Comparison of ENCODE assay signal across 23 cellular contexts in the genomic region with DNA sequence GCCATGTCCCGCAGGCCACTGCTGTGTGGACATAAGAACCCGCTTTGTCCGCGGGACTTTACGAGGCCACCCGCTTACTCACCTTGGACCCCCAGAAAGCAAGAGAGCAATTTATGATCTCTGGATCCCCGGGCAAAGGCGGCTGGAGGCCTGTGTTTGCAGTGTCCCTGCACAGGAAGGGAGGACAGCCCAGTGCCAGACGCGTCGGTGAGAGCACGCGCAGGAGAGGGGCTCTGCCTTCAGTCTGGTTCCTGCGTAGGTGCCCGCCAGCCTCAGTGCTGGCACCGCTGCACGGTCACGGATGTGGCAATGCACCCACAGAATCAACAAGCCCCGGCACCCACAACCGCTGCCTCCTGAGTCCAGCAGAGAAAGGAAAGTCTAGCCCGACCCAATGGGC.
DNase-seq lines count a peak whose midpoint lies in the region; FAIRE-seq and TF ChIP-seq lines count a peak whose summit lies in the region.
"Had no signal": no experiment of that assay in that cellular context is flagged by ENCODE, and none has a peak within 500 bp of the region (broad histone marks: within the 10 kb centered on the region; RNA-seq: fewer than 3 reads in every experiment).

No MANE protein-coding gene starts in this region.

- H3K27me3 Mint-ChIP-seq in astrocyte (ENCODE audit: low read depth, unreplicated experiment), result peaks cover 21% of the 10 kb centered on the region
- H3K27me3 Mint-ChIP-seq in activated CD4-positive, alpha-beta memory T cell treated with anti-CD3 and anti-CD28 coated beads, Interleukin-2, amount 10 ng/mL, durations not matched to agents 7 days and 5 days, result peaks cover 17% of the 10 kb centered on the region

- peaks cover 3% of the 10 kb centered on the region for H3K36me3 Mint-ChIP-seq in astrocyte (ENCODE audit: low read depth, unreplicated experiment)
- no peaks in the 10 kb centered on the region for H3K36me3 Mint-ChIP-seq in activated CD4-positive, alpha-beta memory T cell treated with anti-CD3 and anti-CD28 coated beads, Interleukin-2, amount 10 ng/mL, durations not matched to agents 7 days and 5 days (ENCODE audit: low read depth)
- H3K36me3 Mint-ChIP-seq: CD14-positive monocyte; CD8-positive, alpha-beta memory T cell had no signal

- no peak overlapping the region for H3K27ac Mint-ChIP-seq in astrocyte (ENCODE audit: unreplicated experiment)
- no peak overlapping the region for H3K27ac Mint-ChIP-seq in activated CD4-positive, alpha-beta memory T cell treated with anti-CD3 and anti-CD28 coated beads, Interleukin-2, amount 10 ng/mL, durations not matched to agents 7 days and 5 days
- H3K27ac Mint-ChIP-seq: B cell; CD14-positive monocyte; CD8-positive, alpha-beta memory T cell had no signal

- H3K27ac ChIP-seq in astrocyte (ENCODE audit: low read depth, low read length) (no peak overlapping the region), kidney (ENCODE audit: low read depth in 2 of 2, low read length in 2 of 2) (peak overlapping the region; percentile 40 to 67), osteoblast (ENCODE audit: low read depth, low read length) (no peak overlapping the region)
- H3K27ac ChIP-seq: RWPE1 had no signal

- no peaks in the 10 kb centered on the region for H3K9me3 Mint-ChIP-seq in astrocyte (ENCODE audit: unreplicated experiment)
- H3K9me3 Mint-ChIP-seq in activated CD4-positive, alpha-beta memory T cell treated with anti-CD3 and anti-CD28 coated beads, Interleukin-2, amount 10 ng/mL, durations not matched to agents 7 days and 5 days, result no peaks in the 10 kb centered on the region
- H3K9me3 Mint-ChIP-seq: CD8-positive, alpha-beta memory T cell had no signal

- H3K9ac ChIP-seq in astrocyte (ENCODE audit: low read length) (peak overlapping the region; percentile 50), kidney (ENCODE audit: low read length in 2 of 2) (no peak overlapping the region)

- H3K27me3 ChIP-seq in astrocyte (ENCODE audit: insufficient read depth, low read length), result no peaks in the 10 kb centered on the region
- H3K27me3 ChIP-seq in osteoblast (ENCODE audit: insufficient read depth, low read length), result no peaks in the 10 kb centered on the region

- H4K20me1 ChIP-seq in astrocyte (ENCODE audit: insufficient read depth, low read length) (no peaks in the 10 kb centered on the region), osteoblast (ENCODE audit: insufficient read depth, low read length) (no peaks in the 10 kb centered on the region)

- H3K79me2 ChIP-seq in astrocyte (ENCODE audit: insufficient read depth, low read length) (no peaks in the 10 kb centered on the region), osteoblast (ENCODE audit: insufficient read depth, low read length) (no peaks in the 10 kb centered on the region)

- H3K9me3 ChIP-seq in astrocyte (ENCODE audit: insufficient read depth, low read depth, low read length), result no peaks in the 10 kb centered on the region
- H3K9me3 ChIP-seq in kidney (ENCODE audit: control insufficient read depth in 1 of 2, low read length in 2 of 2), result no peaks in the 10 kb centered on the region
- H3K9me3 ChIP-seq in osteoblast (ENCODE audit: low read depth, low read length), result no peaks in the 10 kb centered on the region

- DNase-seq in astrocyte (ENCODE audit: low read depth) (no peak), kidney (no peak), osteoblast (ENCODE audit: insufficient read length, low spot score, missing footprints) (no peak), NCI-H1436 (lab: John Stamatoyannopoulos, UW) (no peak), NCI-H1105 (lab: John Stamatoyannopoulos, UW) (no peak), T1000 (lab: John Stamatoyannopoulos, UW) (no peak)
- DNase-seq in activated CD4-positive, alpha-beta memory T cell treated with anti-CD3 and anti-CD28 coated beads, Interleukin-2, amount 10 ng/mL, durations not matched to agents 7 days and 5 days, result no peak
- DNase-seq: CD8-positive, alpha-beta memory T cell; DMS 273 treated with DMSO at 0.1 percent for 48 hours; DND-41; H7; KBM-7; MV-4-11; NCI-H1694; NCI-H2029 treated with DMSO at 0.1 percent for 48 hours; NCI-H526 treated with DMSO at 0.1 percent for 48 hours; SHP77 had no signal

- H3K4me1 ChIP-seq in astrocyte (ENCODE audit: insufficient read depth, low read length) (peaks cover 8% of the 10 kb centered on the region), kidney (ENCODE audit: control insufficient read depth in 1 of 2, insufficient read depth in 1 of 2, low read depth in 1 of 2, low read length in 2 of 2) (peaks cover 0 to 2% of the 10 kb centered on the region in 2 donors), osteoblast (ENCODE audit: insufficient read depth, low read length) (peaks cover 3% of the 10 kb centered on the region)

- peaks cover 8% of the 10 kb centered on the region for H3K4me1 Mint-ChIP-seq in astrocyte (ENCODE audit: low read depth, unreplicated experiment)
- no peaks in the 10 kb centered on the region for H3K4me1 Mint-ChIP-seq in activated CD4-positive, alpha-beta memory T cell treated with anti-CD3 and anti-CD28 coated beads, Interleukin-2, amount 10 ng/mL, durations not matched to agents 7 days and 5 days
- H3K4me1 Mint-ChIP-seq: CD8-positive, alpha-beta memory T cell had no signal

- peak overlapping the region; percentile 71 for H2AFZ ChIP-seq in astrocyte (ENCODE audit: low read depth, low read length)
- peak overlapping the region; percentile 59 for H2AFZ ChIP-seq in osteoblast (ENCODE audit: low read length)

- TF ChIP-seq CTCF in astrocyte (IDR thresholded peaks at IDR 0.05; ENCODE audit: insufficient read depth, low read depth, low read length) (no peak), kidney (IDR thresholded peaks at IDR 0.05; ENCODE audit: borderline replicate concordance, extremely low read depth, insufficient read depth) (no peak), osteoblast (IDR thresholded peaks at IDR 0.05; ENCODE audit: extremely low read depth, low read depth, low read length) (no peak)

- H3K4me3 ChIP-seq in astrocyte (ENCODE audit: insufficient read depth, low read depth, low read length) (no peak overlapping the region), kidney (ENCODE audit: low read length in 2 of 2) (no peak overlapping the region), osteoblast (ENCODE audit: insufficient read depth, low read length) (no peak overlapping the region)

- intact Hi-C loops in kidney (cut with DNase I), result no loop called here

- CTCF ChIA-PET in activated CD4-positive, alpha-beta memory T cell treated with anti-CD3 and anti-CD28 coated beads, Interleukin-2, amount 10 ng/mL, durations not matched to agents 7 days and 5 days (lab: Charles Lee), result no interaction called here

- H3K36me3 ChIP-seq in astrocyte (ENCODE audit: insufficient read depth, low read length), result no peaks in the 10 kb centered on the region
- no peaks in the 10 kb centered on the region for H3K36me3 ChIP-seq in kidney (ENCODE audit: control insufficient read depth in 1 of 2, insufficient read depth in 2 of 2, low read length in 2 of 2)
- H3K36me3 ChIP-seq in osteoblast (ENCODE audit: insufficient read depth, low read length), result no peaks in the 10 kb centered on the region

- no peak for FAIRE-seq in astrocyte (lab: Jason Lieb, UNC)
- FAIRE-seq in kidney (lab: Jason Lieb, UNC), result no peak
- FAIRE-seq: GM12892, GM19239, HTR-8/SVneo had no signal

- H3K4me3 Mint-ChIP-seq in astrocyte (ENCODE audit: unreplicated experiment), result no peak overlapping the region
- H3K4me3 Mint-ChIP-seq in activated CD4-positive, alpha-beta memory T cell treated with anti-CD3 and anti-CD28 coated beads, Interleukin-2, amount 10 ng/mL, durations not matched to agents 7 days and 5 days, result no peak overlapping the region
- H3K4me3 Mint-ChIP-seq: B cell; CD14-positive monocyte; CD8-positive, alpha-beta memory T cell had no signal

- H3K4me2 ChIP-seq in astrocyte (ENCODE audit: low read length), result peak overlapping the region; percentile 65
- peak overlapping the region; percentile 55 for H3K4me2 ChIP-seq in osteoblast (ENCODE audit: insufficient read depth, low read length)

- POLR2A ChIA-PET in activated CD4-positive, alpha-beta memory T cell treated with anti-CD3 and anti-CD28 coated beads, Interleukin-2, amount 10 ng/mL, durations not matched to agents 7 days and 5 days (lab: Charles Lee), result no interaction called here

Comparison
In these comparisons a context has a peak if more than half of its experiments do, and no peak if none do; other contexts are left out.
1. H3K27ac ChIP-seq: peak in kidney (2 of 2); none in astrocyte (single experiment) and osteoblast (single experiment).